1 cellular context compared by ENCODE assay signal in the genomic region with DNA sequence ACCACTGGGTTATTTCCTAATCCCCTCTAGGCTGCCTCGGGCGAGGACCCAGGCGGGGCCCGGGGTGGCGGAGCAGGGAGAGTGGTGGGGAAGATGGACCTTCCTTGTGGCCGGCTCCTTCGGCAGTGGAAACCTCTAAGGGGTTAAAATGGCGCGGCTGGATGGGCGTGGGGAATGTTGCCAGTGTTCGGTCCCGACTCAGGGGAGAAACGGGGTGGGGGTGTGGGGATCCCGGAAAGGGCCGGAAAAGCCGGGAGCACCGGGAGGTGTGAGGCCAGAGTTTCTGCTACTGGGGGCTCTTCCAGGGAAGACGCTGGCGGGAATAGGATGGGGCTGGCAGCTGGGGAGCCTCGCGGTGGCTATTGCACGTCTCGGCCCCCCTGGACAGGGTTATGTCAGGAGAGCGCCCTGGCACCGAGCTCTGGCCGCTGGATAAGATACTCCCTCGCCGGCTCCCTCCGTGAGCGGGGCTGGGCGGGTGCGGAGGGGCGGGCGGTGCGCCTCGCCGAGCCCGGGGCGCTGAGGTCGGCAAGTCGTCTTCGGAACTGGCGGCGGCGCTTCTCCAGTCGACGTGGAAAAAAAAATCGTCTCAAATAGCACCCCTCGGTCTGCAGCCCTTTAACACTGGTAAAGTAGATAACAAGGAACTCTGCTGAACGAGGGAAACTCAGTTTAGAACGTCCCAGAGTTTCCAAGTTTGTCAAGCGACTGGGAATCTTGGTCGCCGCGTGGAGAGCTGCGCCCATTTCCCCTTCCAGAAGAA.
A peak's percentile ranks its signal among the peaks of the same experiment; 100 is the strongest.
TF ChIP-seq lines count a peak whose summit lies in the region.

No MANE protein-coding gene starts in this region.

TF ChIP-seq in HepG2, 621 proteins besides CTCF, POLR2A, EP300 and RAD21 (continued from another document):
- TF ChIP-seq, protein P1, sequence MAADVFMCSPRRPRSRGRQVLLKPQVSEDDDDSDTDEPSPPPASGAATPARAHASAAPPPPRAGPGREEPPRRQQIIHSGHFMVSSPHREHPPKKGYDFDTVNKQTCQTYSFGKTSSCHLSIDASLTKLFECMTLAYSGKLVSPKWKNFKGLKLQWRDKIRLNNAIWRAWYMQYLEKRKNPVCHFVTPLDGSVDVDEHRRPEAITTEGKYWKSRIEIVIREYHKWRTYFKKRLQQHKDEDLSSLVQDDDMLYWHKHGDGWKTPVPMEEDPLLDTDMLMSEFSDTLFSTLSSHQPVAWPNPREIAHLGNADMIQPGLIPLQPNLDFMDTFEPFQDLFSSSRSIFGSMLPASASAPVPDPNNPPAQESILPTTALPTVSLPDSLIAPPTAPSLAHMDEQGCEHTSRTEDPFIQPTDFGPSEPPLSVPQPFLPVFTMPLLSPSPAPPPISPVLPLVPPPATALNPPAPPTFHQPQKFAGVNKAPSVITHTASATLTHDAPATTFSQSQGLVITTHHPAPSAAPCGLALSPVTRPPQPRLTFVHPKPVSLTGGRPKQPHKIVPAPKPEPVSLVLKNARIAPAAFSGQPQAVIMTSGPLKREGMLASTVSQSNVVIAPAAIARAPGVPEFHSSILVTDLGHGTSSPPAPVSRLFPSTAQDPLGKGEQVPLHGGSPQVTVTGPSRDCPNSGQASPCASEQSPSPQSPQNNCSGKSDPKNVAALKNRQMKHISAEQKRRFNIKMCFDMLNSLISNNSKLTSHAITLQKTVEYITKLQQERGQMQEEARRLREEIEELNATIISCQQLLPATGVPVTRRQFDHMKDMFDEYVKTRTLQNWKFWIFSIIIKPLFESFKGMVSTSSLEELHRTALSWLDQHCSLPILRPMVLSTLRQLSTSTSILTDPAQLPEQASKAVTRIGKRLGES (CRISPR knock-in tag; IDR thresholded peaks at IDR 0.05; ENCODE audit: borderline replicate concordance) = no peak
- TF ChIP-seq KLF12 (CRISPR knock-in tag; IDR thresholded peaks at IDR 0.05; ENCODE audit: borderline replicate concordance) (0 out of 2 replicates have a peak, but pooled peaks have one; percentile 48), MIER3 (CRISPR knock-in tag; IDR thresholded peaks at IDR 0.05; ENCODE audit: borderline replicate concordance) (no peak), RARG (CRISPR knock-in tag; IDR thresholded peaks at IDR 0.05; ENCODE audit: low read depth) (no peak), ZNF672 (CRISPR knock-in tag; IDR thresholded peaks at IDR 0.05) (no peak), ZNF777 (CRISPR knock-in tag; IDR thresholded peaks at IDR 0.05) (peak; percentile 68), THYN1 (CRISPR knock-in tag; IDR thresholded peaks at IDR 0.05; ENCODE audit: borderline replicate concordance, low read depth) (no peak)
